Comparison of ENCODE assay signal across 1 cellular context in genomic region chr2:152491139-152491472, GRCh38.
A peak's percentile ranks its signal among the peaks of the same experiment; 100 is the strongest.
TF ChIP-seq lines count a peak whose summit lies in the region.

No MANE protein-coding gene starts in this region.

TF ChIP-seq in HepG2, 621 proteins besides CTCF, POLR2A, EP300 and RAD21 (continued from another document):
- TF ChIP-seq ZNF687 (CRISPR knock-in tag; IDR thresholded peaks at IDR 0.05) (peak; percentile 24; the same call in 1 of the 2 replicates), SALL1 (CRISPR knock-in tag; IDR thresholded peaks at IDR 0.05) (0 out of 2 replicates have a peak, but pooled peaks have one; percentile 17), RARA (CRISPR knock-in tag; IDR thresholded peaks at IDR 0.05) (peak; percentile 59), EZH2 (conservative IDR thresholded peaks at IDR 0.05; ENCODE audit: low read depth, low read length) (no peak), AHR (CRISPR knock-in tag; IDR thresholded peaks at IDR 0.05) (no peak), CEBPB (IDR thresholded peaks at IDR 0.05; ENCODE audit: borderline replicate concordance, low read depth, low read length) (0 out of 2 replicates have a peak, but pooled peaks have one; percentile 18), KLF11 (CRISPR knock-in tag; IDR thresholded peaks at IDR 0.05) (no peak), RXRA (CRISPR knock-in tag; IDR thresholded peaks at IDR 0.05) (0 out of 2 replicates have a peak, but pooled peaks have one; percentile 26), HMG20A (CRISPR knock-in tag; IDR thresholded peaks at IDR 0.05; ENCODE audit: borderline replicate concordance) (no peak), NR2F6 (IDR thresholded peaks at IDR 0.05) (no peak; the same call in 1 of the 2 replicates), NR2F6 (CRISPR knock-in tag; IDR thresholded peaks at IDR 0.05) (peak; percentile 27; the same call in 1 of the 2 replicates), FOSL2 (CRISPR knock-in tag; IDR thresholded peaks at IDR 0.05) (0 out of 2 replicates have a peak, but pooled peaks have one; percentile 14), HES4 (CRISPR knock-in tag; IDR thresholded peaks at IDR 0.05; ENCODE audit: borderline replicate concordance) (no peak), NCOA2 (CRISPR knock-in tag; IDR thresholded peaks at IDR 0.05) (0 out of 2 replicates have a peak, but pooled peaks have one; percentile 33), MLXIP (CRISPR knock-in tag; IDR thresholded peaks at IDR 0.05; ENCODE audit: borderline replicate concordance) (no peak), ZNF30 (CRISPR knock-in tag; IDR thresholded peaks at IDR 0.05) (no peak), SOX13 (IDR thresholded peaks at IDR 0.05) (no peak), SOX13 (CRISPR knock-in tag; conservative IDR thresholded peaks at IDR 0.05 in 1 of 2, IDR thresholded peaks at IDR 0.05 in 1 of 2) (peak in 1 of 2 experiments; percentile 7; a peak in 1 of 4 replicates)
- TF ChIP-seq, protein P1, sequence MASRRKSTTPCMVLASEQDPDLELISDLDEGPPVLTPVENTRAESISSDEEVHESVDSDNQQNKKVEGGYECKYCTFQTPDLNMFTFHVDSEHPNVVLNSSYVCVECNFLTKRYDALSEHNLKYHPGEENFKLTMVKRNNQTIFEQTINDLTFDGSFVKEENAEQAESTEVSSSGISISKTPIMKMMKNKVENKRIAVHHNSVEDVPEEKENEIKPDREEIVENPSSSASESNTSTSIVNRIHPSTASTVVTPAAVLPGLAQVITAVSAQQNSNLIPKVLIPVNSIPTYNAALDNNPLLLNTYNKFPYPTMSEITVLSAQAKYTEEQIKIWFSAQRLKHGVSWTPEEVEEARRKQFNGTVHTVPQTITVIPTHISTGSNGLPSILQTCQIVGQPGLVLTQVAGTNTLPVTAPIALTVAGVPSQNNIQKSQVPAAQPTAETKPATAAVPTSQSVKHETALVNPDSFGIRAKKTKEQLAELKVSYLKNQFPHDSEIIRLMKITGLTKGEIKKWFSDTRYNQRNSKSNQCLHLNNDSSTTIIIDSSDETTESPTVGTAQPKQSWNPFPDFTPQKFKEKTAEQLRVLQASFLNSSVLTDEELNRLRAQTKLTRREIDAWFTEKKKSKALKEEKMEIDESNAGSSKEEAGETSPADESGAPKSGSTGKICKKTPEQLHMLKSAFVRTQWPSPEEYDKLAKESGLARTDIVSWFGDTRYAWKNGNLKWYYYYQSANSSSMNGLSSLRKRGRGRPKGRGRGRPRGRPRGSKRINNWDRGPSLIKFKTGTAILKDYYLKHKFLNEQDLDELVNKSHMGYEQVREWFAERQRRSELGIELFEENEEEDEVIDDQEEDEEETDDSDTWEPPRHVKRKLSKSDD (CRISPR knock-in tag; IDR thresholded peaks at IDR 0.05; ENCODE audit: low read depth) = no peak
- TF ChIP-seq, protein P2, sequence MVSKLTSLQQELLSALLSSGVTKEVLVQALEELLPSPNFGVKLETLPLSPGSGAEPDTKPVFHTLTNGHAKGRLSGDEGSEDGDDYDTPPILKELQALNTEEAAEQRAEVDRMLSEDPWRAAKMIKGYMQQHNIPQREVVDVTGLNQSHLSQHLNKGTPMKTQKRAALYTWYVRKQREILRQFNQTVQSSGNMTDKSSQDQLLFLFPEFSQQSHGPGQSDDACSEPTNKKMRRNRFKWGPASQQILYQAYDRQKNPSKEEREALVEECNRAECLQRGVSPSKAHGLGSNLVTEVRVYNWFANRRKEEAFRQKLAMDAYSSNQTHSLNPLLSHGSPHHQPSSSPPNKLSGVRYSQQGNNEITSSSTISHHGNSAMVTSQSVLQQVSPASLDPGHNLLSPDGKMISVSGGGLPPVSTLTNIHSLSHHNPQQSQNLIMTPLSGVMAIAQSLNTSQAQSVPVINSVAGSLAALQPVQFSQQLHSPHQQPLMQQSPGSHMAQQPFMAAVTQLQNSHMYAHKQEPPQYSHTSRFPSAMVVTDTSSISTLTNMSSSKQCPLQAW (CRISPR knock-in tag; IDR thresholded peaks at IDR 0.05) = no peak
- TF ChIP-seq, protein P3, sequence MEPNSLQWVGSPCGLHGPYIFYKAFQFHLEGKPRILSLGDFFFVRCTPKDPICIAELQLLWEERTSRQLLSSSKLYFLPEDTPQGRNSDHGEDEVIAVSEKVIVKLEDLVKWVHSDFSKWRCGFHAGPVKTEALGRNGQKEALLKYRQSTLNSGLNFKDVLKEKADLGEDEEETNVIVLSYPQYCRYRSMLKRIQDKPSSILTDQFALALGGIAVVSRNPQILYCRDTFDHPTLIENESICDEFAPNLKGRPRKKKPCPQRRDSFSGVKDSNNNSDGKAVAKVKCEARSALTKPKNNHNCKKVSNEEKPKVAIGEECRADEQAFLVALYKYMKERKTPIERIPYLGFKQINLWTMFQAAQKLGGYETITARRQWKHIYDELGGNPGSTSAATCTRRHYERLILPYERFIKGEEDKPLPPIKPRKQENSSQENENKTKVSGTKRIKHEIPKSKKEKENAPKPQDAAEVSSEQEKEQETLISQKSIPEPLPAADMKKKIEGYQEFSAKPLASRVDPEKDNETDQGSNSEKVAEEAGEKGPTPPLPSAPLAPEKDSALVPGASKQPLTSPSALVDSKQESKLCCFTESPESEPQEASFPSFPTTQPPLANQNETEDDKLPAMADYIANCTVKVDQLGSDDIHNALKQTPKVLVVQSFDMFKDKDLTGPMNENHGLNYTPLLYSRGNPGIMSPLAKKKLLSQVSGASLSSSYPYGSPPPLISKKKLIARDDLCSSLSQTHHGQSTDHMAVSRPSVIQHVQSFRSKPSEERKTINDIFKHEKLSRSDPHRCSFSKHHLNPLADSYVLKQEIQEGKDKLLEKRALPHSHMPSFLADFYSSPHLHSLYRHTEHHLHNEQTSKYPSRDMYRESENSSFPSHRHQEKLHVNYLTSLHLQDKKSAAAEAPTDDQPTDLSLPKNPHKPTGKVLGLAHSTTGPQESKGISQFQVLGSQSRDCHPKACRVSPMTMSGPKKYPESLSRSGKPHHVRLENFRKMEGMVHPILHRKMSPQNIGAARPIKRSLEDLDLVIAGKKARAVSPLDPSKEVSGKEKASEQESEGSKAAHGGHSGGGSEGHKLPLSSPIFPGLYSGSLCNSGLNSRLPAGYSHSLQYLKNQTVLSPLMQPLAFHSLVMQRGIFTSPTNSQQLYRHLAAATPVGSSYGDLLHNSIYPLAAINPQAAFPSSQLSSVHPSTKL (CRISPR knock-in tag; IDR thresholded peaks at IDR 0.05) = 0 out of 2 replicates have a peak, but pooled peaks have one; percentile 24
